Comparison of ENCODE assay signal across 20 cellular contexts in the genomic region with DNA sequence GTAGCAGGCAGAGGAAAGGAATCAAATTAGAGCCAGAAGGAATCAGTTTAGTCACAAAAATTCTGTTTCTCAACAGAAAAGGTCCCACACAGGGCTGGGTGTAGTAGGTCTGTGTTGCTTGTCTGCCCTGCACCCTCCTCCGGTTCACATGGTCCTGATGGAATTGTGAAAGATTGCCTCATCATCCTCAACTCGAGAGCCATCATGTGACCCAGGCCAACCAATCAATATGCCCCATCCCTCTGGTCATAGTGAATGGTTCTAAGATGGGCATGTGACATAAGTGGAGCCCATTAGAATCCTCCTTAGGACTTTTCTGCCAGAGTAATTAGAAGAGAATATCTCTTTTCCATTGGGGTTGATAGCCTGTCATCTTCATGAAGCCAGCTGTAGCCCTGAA.
"Had no signal": no experiment of that assay in that cellular context is flagged by ENCODE, and none has a peak within 500 bp of the region (broad histone marks: within the 10 kb centered on the region; RNA-seq: fewer than 3 reads in every experiment).

No MANE protein-coding gene starts in this region.

- ATAC-seq: foreskin keratinocyte; left lobe of liver; mucosa of descending colon; naive thymus-derived CD8-positive, alpha-beta T cell; right cardiac atrium; stimulated activated effector memory CD8-positive, alpha-beta T cell treated with anti-CD3 and anti-CD28 coated beads, Interleukin-12 subunit alpha, Interleukin-12 subunit beta, amount 100 ng/mL, for 72 hours had no signal

- H3K4me3 ChIP-seq: mucosa of descending colon, smooth muscle cell, tibial nerve had no signal

- DNase-seq: activated CD4-positive, alpha-beta T cell treated with anti-CD3 and anti-CD28 coated beads, Interleukin-2, amount 50 U/mL, for 1 hour; activated effector memory CD4-positive, alpha-beta T cell treated with Interleukin-2 at 50 U/mL for 16 hours; activated T-cell treated with anti-CD3 and anti-CD28 coated beads, Interleukin-2, amount 50 U/mL, for 24 hours; brain microvascular endothelial cell; cerebellar nuclear complex; dermis blood vessel endothelial cell; foreskin keratinocyte; head of caudate nucleus; islet precursor cell; mammary epithelial cell; mucosa of descending colon; naive thymus-derived CD8-positive, alpha-beta T cell; right cardiac atrium; T-helper 2 cell had no signal

- H3K27ac ChIP-seq: brain microvascular endothelial cell, foreskin keratinocyte, tibial nerve had no signal

- H3K36me3 ChIP-seq: brain microvascular endothelial cell, tibial nerve had no signal

- H3K4me1 ChIP-seq: foreskin keratinocyte, tibial nerve had no signal

- H3K4me3 Mint-ChIP-seq: activated naive CD4-positive, alpha-beta T cell treated with anti-CD3 and anti-CD28 coated beads, Interleukin-2, amount 50 U/mL, for 24 hours; activated T-cell treated with anti-CD3 and anti-CD28 coated beads, Interleukin-2, amount 50 U/mL, for 24 hours; naive thymus-derived CD8-positive, alpha-beta T cell; stimulated activated effector memory CD8-positive, alpha-beta T cell treated with anti-CD3 and anti-CD28 coated beads, Interleukin-12 subunit alpha, Interleukin-12 subunit beta, amount 100 ng/mL, for 72 hours had no signal

- H3K9me3 ChIP-seq: mucosa of descending colon, tibial nerve had no signal

- H3K4me1 Mint-ChIP-seq: activated naive CD4-positive, alpha-beta T cell treated with anti-CD3 and anti-CD28 coated beads, Interleukin-2, amount 50 U/mL, for 24 hours; naive thymus-derived CD8-positive, alpha-beta T cell; stimulated activated effector memory CD8-positive, alpha-beta T cell treated with anti-CD3 and anti-CD28 coated beads, Interleukin-12 subunit alpha, Interleukin-12 subunit beta, amount 100 ng/mL, for 72 hours had no signal

- H3K27me3 Mint-ChIP-seq: progenitor cell of endocrine pancreas had no signal

- H3K27ac Mint-ChIP-seq: activated naive CD4-positive, alpha-beta T cell treated with anti-CD3 and anti-CD28 coated beads, Interleukin-2, amount 50 U/mL, for 24 hours; activated T-cell treated with anti-CD3 and anti-CD28 coated beads, Interleukin-2, amount 50 U/mL, for 24 hours; naive thymus-derived CD8-positive, alpha-beta T cell; progenitor cell of endocrine pancreas; stimulated activated effector memory CD8-positive, alpha-beta T cell treated with anti-CD3 and anti-CD28 coated beads, Interleukin-12 subunit alpha, Interleukin-12 subunit beta, amount 100 ng/mL, for 72 hours had no signal

- H3K27me3 ChIP-seq: brain microvascular endothelial cell, tibial nerve had no signal

- H3K9me3 Mint-ChIP-seq: activated naive CD4-positive, alpha-beta T cell treated with anti-CD3 and anti-CD28 coated beads, Interleukin-2, amount 50 U/mL, for 24 hours; activated T-cell treated with anti-CD3 and anti-CD28 coated beads, Interleukin-2, amount 50 U/mL, for 24 hours; naive thymus-derived CD8-positive, alpha-beta T cell; stimulated activated effector memory CD8-positive, alpha-beta T cell treated with anti-CD3 and anti-CD28 coated beads, Interleukin-12 subunit alpha, Interleukin-12 subunit beta, amount 100 ng/mL, for 72 hours had no signal

- H3K36me3 Mint-ChIP-seq: activated naive CD4-positive, alpha-beta T cell treated with anti-CD3 and anti-CD28 coated beads, Interleukin-2, amount 50 U/mL, for 24 hours; naive thymus-derived CD8-positive, alpha-beta T cell; stimulated activated effector memory CD8-positive, alpha-beta T cell treated with anti-CD3 and anti-CD28 coated beads, Interleukin-12 subunit alpha, Interleukin-12 subunit beta, amount 100 ng/mL, for 72 hours had no signal
